2 cellular contexts compared by ENCODE assay signal in genomic region chr5:119377066-119377465, GRCh38.
TF ChIP-seq lines count a peak whose summit lies in the region.

No MANE protein-coding gene starts in this region.

TF ChIP-seq in IMR-90, 13 proteins besides CTCF, POLR2A, EP300 and RAD21:
- TF ChIP-seq NFE2L2 (IDR thresholded peaks at IDR 0.05; ENCODE audit: low read depth, low read length): no peak
- TF ChIP-seq MXI1 (IDR thresholded peaks at IDR 0.05; ENCODE audit: borderline replicate concordance, low read depth, low read length): no peak
- no peak for TF ChIP-seq SMC3 (IDR thresholded peaks at IDR 0.05; ENCODE audit: low read depth, low read length)
- no peak for TF ChIP-seq MAFK (IDR thresholded peaks at IDR 0.05; ENCODE audit: low read depth, low read length)
- TF ChIP-seq CEBPB (IDR thresholded peaks at IDR 0.05; ENCODE audit: low read depth, low read length): no peak
- TF ChIP-seq CHD1 (IDR thresholded peaks at IDR 0.05; ENCODE audit: low read depth, low read length): no peak
- TF ChIP-seq BHLHE40 (IDR thresholded peaks at IDR 0.05; ENCODE audit: low read depth, low read length): no peak
- TF ChIP-seq USF2 (IDR thresholded peaks at IDR 0.05; ENCODE audit: low read depth, low read length): no peak
- TF ChIP-seq, protein P1, sequence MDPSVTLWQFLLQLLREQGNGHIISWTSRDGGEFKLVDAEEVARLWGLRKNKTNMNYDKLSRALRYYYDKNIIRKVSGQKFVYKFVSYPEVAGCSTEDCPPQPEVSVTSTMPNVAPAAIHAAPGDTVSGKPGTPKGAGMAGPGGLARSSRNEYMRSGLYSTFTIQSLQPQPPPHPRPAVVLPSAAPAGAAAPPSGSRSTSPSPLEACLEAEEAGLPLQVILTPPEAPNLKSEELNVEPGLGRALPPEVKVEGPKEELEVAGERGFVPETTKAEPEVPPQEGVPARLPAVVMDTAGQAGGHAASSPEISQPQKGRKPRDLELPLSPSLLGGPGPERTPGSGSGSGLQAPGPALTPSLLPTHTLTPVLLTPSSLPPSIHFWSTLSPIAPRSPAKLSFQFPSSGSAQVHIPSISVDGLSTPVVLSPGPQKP (IDR thresholded peaks at IDR 0.05; ENCODE audit: borderline replicate concordance, low read depth, low read length): no peak
- no peak for TF ChIP-seq RFX5 (IDR thresholded peaks at IDR 0.05; ENCODE audit: low read depth, low read length)
- no peak for TF ChIP-seq RCOR1 (IDR thresholded peaks at IDR 0.05; ENCODE audit: insufficient replicate concordance, low read length)
- TF ChIP-seq MAZ (IDR thresholded peaks at IDR 0.05; ENCODE audit: borderline replicate concordance, low read depth, low read length): no peak
- TF ChIP-seq FOS (IDR thresholded peaks at IDR 0.05; ENCODE audit: low read depth, low read length): no peak

TF ChIP-seq in K562, 482 proteins besides CTCF, POLR2A, EP300 and RAD21:
- TF ChIP-seq, protein P2, sequence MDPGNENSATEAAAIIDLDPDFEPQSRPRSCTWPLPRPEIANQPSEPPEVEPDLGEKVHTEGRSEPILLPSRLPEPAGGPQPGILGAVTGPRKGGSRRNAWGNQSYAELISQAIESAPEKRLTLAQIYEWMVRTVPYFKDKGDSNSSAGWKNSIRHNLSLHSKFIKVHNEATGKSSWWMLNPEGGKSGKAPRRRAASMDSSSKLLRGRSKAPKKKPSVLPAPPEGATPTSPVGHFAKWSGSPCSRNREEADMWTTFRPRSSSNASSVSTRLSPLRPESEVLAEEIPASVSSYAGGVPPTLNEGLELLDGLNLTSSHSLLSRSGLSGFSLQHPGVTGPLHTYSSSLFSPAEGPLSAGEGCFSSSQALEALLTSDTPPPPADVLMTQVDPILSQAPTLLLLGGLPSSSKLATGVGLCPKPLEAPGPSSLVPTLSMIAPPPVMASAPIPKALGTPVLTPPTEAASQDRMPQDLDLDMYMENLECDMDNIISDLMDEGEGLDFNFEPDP (CRISPR knock-in tag; IDR thresholded peaks at IDR 0.05): no peak
- no peak for TF ChIP-seq MAZ (CRISPR knock-in tag; conservative IDR thresholded peaks at IDR 0.05 in 1 of 2, IDR thresholded peaks at IDR 0.05 in 1 of 2)
- TF ChIP-seq ZNF121 (CRISPR knock-in tag; conservative IDR thresholded peaks at IDR 0.05): peak; percentile 88
